Comparison of ENCODE assay signal across 9 cellular contexts in the genomic region with DNA sequence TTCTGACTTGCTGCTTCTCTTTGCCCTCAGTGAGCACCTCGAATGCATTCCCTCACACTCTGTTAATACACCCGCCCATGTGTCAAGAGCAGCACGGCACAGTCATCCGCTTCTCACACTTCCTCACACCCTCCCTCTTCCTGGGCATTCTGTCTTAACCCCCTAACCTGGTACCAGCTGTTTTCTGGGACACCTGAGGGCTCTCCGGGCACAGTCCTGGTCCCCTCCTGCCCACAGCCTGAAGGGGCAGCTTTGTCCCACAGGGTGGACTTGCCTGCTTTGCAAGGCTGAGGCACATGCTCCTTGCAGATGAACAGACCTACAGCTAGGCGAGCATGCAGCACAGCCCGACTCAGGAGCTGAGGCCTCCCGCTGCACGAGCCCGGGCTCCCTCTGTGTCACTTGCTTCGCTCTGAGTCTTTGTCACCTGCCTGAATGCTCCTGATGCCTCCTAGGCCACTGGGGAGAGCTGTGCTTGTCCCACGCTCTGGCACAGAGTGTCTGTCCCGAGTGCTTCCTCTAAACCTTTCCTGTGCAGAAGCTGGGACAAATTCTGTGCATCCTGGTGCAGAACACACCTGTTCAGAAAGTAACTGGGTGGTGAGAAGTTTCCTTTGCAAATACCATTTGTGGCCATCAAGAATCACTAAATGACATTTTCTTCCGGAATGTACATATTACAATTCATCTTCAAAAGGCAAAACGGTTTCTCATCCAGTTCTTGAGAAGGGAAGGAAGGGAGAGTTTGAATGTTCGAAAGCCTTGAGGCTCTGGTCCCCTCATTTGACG.
DNase-seq lines count a peak whose midpoint lies in the region; ATAC-seq and TF ChIP-seq lines count a peak whose summit lies in the region.
"Had no signal": no experiment of that assay in that cellular context is flagged by ENCODE, and none has a peak within 500 bp of the region (broad histone marks: within the 10 kb centered on the region; RNA-seq: fewer than 3 reads in every experiment).

No MANE protein-coding gene starts in this region.

- peaks cover 2% of the 10 kb centered on the region for H3K9me3 Mint-ChIP-seq in activated T-cell treated with anti-CD3 and anti-CD28 coated beads, Interleukin-2, amount 50 U/mL, for 24 hours

- intact Hi-C loops in tibial artery (cut with DNase I; ENCODE audit: low total_unique reads): no loop called here

- H3K36me3 Mint-ChIP-seq in activated T-cell treated with anti-CD3 and anti-CD28 coated beads, Interleukin-2, amount 50 U/mL, for 24 hours (ENCODE audit: low read depth): peaks cover 39% of the 10 kb centered on the region

- peak overlapping the region; percentile 60 for H3K27ac Mint-ChIP-seq in activated T-cell treated with anti-CD3 and anti-CD28 coated beads, Interleukin-2, amount 50 U/mL, for 24 hours

- H3K27me3 ChIP-seq in tibial artery: peaks cover 0 to 31% of the 10 kb centered on the region in 2 donors

- no peak overlapping the region for H3K4me3 ChIP-seq in tibial artery

- peaks cover 0 to 16% (median 9%) of the 10 kb centered on the region in 4 donors for H3K4me1 ChIP-seq in tibial artery

- no peak for TF ChIP-seq CTCF in tibial artery (IDR thresholded peaks at IDR 0.05)

- H3K4me1 Mint-ChIP-seq in activated T-cell treated with anti-CD3 and anti-CD28 coated beads, Interleukin-2, amount 50 U/mL, for 24 hours (ENCODE audit: low read depth): peaks cover 51% of the 10 kb centered on the region

- no peaks in the 10 kb centered on the region for H3K36me3 ChIP-seq in tibial artery

- peak; percentile 58 for DNase-seq in activated T-cell treated with anti-CD3 and anti-CD28 coated beads, Interleukin-2, amount 50 U/mL, for 24 hours
- no peak for DNase-seq in activated T-cell treated with anti-CD3 and anti-CD28 coated beads for 4 hours
- DNase-seq in ecto neural progenitor cell (ENCODE audit: low spot score): peak; percentile 41
- DNase-seq in tibial artery: peak; percentile 18 to 47
- DNase-seq in stimulated activated CD4-positive, alpha-beta T cell treated with anti-CD3 and anti-CD28 coated beads, Interleukin-12 subunit alpha, Interleukin-12 subunit beta, amount 100 ng/mL, for 4 hours: no peak
- no peak for DNase-seq in retina
- DNase-seq in LoVo (ENCODE audit: low spot score): no peak
- DNase-seq: stimulated activated CD4-positive, alpha-beta T cell treated with anti-CD3 and anti-CD28 coated beads, Interleukin-4, amount 100 ng/mL, for 1 hour had no signal

- peak; percentile 16 for ATAC-seq in HG03571 (IDR thresholded peaks at IDR 0.05; ENCODE audit: unreplicated experiment)

- no peak overlapping the region for H3K4me3 Mint-ChIP-seq in activated T-cell treated with anti-CD3 and anti-CD28 coated beads, Interleukin-2, amount 50 U/mL, for 24 hours

- no peaks in the 10 kb centered on the region for H3K27me3 Mint-ChIP-seq in activated T-cell treated with anti-CD3 and anti-CD28 coated beads, Interleukin-2, amount 50 U/mL, for 24 hours

- H3K9me3 ChIP-seq in tibial artery: peaks cover 0 to 9% (median 8%) of the 10 kb centered on the region in 3 donors

- no peak overlapping the region for H3K27ac ChIP-seq in tibial artery

Comparison
In these comparisons a context has a peak if more than half of its experiments do, and no peak if none do; other contexts are left out.
1. DNase-seq: peak in activated T-cell treated with anti-CD3 and anti-CD28 coated beads, Interleukin-2, amount 50 U/mL, for 24 hours (single experiment), ecto neural progenitor cell (single experiment) and tibial artery (2 of 2); none in activated T-cell treated with anti-CD3 and anti-CD28 coated beads for 4 hours (single experiment), stimulated activated CD4-positive, alpha-beta T cell treated with anti-CD3 and anti-CD28 coated beads, Interleukin-12 subunit alpha, Interleukin-12 subunit beta, amount 100 ng/mL, for 4 hours (single experiment), retina (single experiment) and LoVo (single experiment).